ENCODE assay signal across 5 cellular contexts in the genomic region with DNA sequence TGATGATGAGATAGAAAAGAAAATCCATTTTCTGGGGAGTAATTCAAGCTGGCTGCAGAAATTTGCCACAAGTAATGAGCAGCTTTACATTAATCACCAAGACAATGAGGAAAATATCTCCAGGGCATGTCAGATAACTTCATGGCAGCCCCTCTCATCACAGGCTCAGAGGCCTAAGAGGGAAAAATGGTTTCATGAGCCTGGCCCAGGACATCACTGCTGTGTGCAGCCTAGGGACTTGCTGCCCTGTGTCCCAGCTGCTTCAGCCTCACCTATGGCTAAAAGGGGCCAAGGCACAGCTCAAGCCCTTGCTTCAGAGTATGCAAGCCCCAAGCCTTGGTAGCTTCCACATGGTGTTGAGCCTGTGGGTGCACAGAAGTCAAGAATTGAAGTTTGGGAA.
"Had no signal": no experiment of that assay in that cellular context is flagged by ENCODE, and none has a peak within 500 bp of the region (broad histone marks: within the 10 kb centered on the region; RNA-seq: fewer than 3 reads in every experiment).

No MANE protein-coding gene starts in this region.

- H3K4me3 ChIP-seq: K562 had no signal

- H3K27ac Mint-ChIP-seq: IgD-negative memory B cell had no signal

- H3K4me1 Mint-ChIP-seq: IgD-negative memory B cell had no signal

- DNase-seq: IMR-90, KBM-7 had no signal

- H3K4me3 Mint-ChIP-seq: IgD-negative memory B cell had no signal

- H3K27ac ChIP-seq: HL-60 had no signal

- H3K36me3 Mint-ChIP-seq: IgD-negative memory B cell had no signal
